In genomic region chr1:28596276-28596675, GRCh38 we compare ENCODE assay signal across 16 cellular contexts. TPM values are rescaled to one million over a fixed set of nuclear protein-coding genes. Genes with fewer than 3 reads are reported as not detected.
"Had no signal": no experiment of that assay in that cellular context is flagged by ENCODE, and none has a peak within 500 bp of the region (broad histone marks: within the 10 kb centered on the region; RNA-seq: fewer than 3 reads in every experiment).

No MANE protein-coding gene starts in this region.

RNA-seq across cellular contexts. Expression of gene RNU11, which starts 52.1 kb away (rescaled TPM):
- total RNA-seq: stomach, subcutaneous adipose tissue, suprapubic skin, temporal lobe, testis, thoracic aorta, thyroid gland, tibial nerve, transverse colon, upper lobe of left lung, upper lobe of right lung, ureter, urinary bladder, uterus, vagina had no signal
- polyA plus RNA-seq: stomach, thymus, urinary bladder had no signal
